Comparison of ENCODE assay signal across 24 cellular contexts in genomic region chr6:142008776-142009175, GRCh38.
DNase-seq lines count a peak whose midpoint lies in the region; ATAC-seq, FAIRE-seq and TF ChIP-seq lines count a peak whose summit lies in the region.
"Had no signal": no experiment of that assay in that cellular context is flagged by ENCODE, and none has a peak within 500 bp of the region (broad histone marks: within the 10 kb centered on the region; RNA-seq: fewer than 3 reads in every experiment).

No MANE protein-coding gene starts in this region.

- no peak for ATAC-seq in IMR-90 (ENCODE audit: low read depth)
- ATAC-seq in K562: no peak
- ATAC-seq in GM19324 (IDR thresholded peaks at IDR 0.05; ENCODE audit: low FRiP score, unreplicated experiment): no peak
- no peak for ATAC-seq in HG02588 (IDR thresholded peaks at IDR 0.05; ENCODE audit: unreplicated experiment)

- TF ChIP-seq POLR2A in IMR-90 (IDR thresholded peaks at IDR 0.05; ENCODE audit: low read depth, low read length) (no peak), K562 (conservative IDR thresholded peaks at IDR 0.05) (no peak)

- TF ChIP-seq EP300 in K562 (IDR thresholded peaks at IDR 0.05; ENCODE audit: low read length): no peak

- no peaks in the 10 kb centered on the region for H3K27me3 Mint-ChIP-seq in Caco-2 (ENCODE audit: insufficient read depth, unreplicated experiment)

- BruUV-seq in Caco-2 (replicated peaks; lab: Mats Ljungman, UMichigan): no TSS peak
- no TSS peak for BruUV-seq in IMR-90 (replicated peaks; lab: Mats Ljungman, UMichigan)
- BruUV-seq in K562 (replicated peaks; lab: Mats Ljungman, UMichigan): no TSS peak

- peak overlapping the region; percentile 22 for H3K27ac Mint-ChIP-seq in Caco-2 (ENCODE audit: unreplicated experiment)
- H3K27ac Mint-ChIP-seq: CD14-positive monocyte had no signal

- TF ChIP-seq CTCF in Caco-2 (IDR thresholded peaks at IDR 0.05; ENCODE audit: insufficient read depth in 1 of 2, low read depth in 1 of 2, low read length in 1 of 2, severe bottlenecking in 1 of 2, unreplicated experiment in 1 of 2): no peak
- no peak for TF ChIP-seq CTCF in IMR-90 (conservative IDR thresholded peaks at IDR 0.05; ENCODE audit: low read depth, low read length)
- no peak for TF ChIP-seq CTCF in K562 (IDR thresholded peaks at IDR 0.05 in 2 of 3, conservative IDR thresholded peaks at IDR 0.05 in 1 of 3; ENCODE audit: insufficient read depth in 2 of 3, low read depth in 1 of 3, low read length in 3 of 3)
- no peak for TF ChIP-seq CTCF in keratinocyte (optimal IDR thresholded peaks at IDR 0.05 in 1 of 3, IDR thresholded peaks at IDR 0.05 in 1 of 3, conservative IDR thresholded peaks at IDR 0.05 in 1 of 3; ENCODE audit: extremely low read depth in 1 of 3, insufficient read depth in 2 of 3, low read length in 3 of 3)

- peaks cover 4% of the 10 kb centered on the region; the same call in 1 of the 2 replicates for H3K9me1 ChIP-seq in IMR-90 (ENCODE audit: insufficient read depth, low read length)
- no peaks in the 10 kb centered on the region for H3K9me1 ChIP-seq in K562 (ENCODE audit: control insufficient read depth, insufficient read depth, low read length)
- no peaks in the 10 kb centered on the region for H3K9me1 ChIP-seq in keratinocyte (ENCODE audit: control insufficient read depth, extremely low read depth, insufficient read depth, low read length)

- no peak overlapping the region for H3K23ac ChIP-seq in IMR-90 (ENCODE audit: low read depth, low read length)

- no peak overlapping the region for H3K4me3 Mint-ChIP-seq in Caco-2 (ENCODE audit: unreplicated experiment)
- H3K4me3 Mint-ChIP-seq: CD14-positive monocyte had no signal

- H3K4ac ChIP-seq in IMR-90 (ENCODE audit: low read depth, low read length): 0 out of 2 replicates have a peak overlapping the region, but pooled peaks have one; percentile 29

- H2BK120ac ChIP-seq in IMR-90 (ENCODE audit: low read depth, low read length): peak overlapping the region; percentile 24; the same call in 1 of the 2 replicates

- in situ Hi-C loops in IMR-90 (cut with MboI; ENCODE audit: low sequenced_read_pairs): no loop called here
- in situ Hi-C loops in K562 (cut with MboI): no loop called here

- H2BK15ac ChIP-seq in IMR-90 (ENCODE audit: low read depth, low read length): peak overlapping the region; percentile 9; the same call in 1 of the 3 replicates

- H4K20me1 ChIP-seq in IMR-90 (ENCODE audit: insufficient read depth, low read length) (no peaks in the 10 kb centered on the region), K562 (replicated peaks; ENCODE audit: control insufficient read depth, insufficient read depth, low read length) (no peaks in the 10 kb centered on the region), keratinocyte (ENCODE audit: control insufficient read depth, extremely low read depth, insufficient read depth, low read length) (no peaks in the 10 kb centered on the region)

- H3K4me3 ChIP-seq in Caco-2 (ENCODE audit: low read depth, low read length) (no peak overlapping the region), IMR-90 (ENCODE audit: insufficient read depth, low read depth, low read length) (no peak overlapping the region), K562 (no peak overlapping the region), keratinocyte (ENCODE audit: control insufficient read depth in 2 of 3, extremely low read depth in 1 of 3, insufficient read depth in 2 of 3, low read depth in 1 of 3, low read length in 3 of 3) (no peak overlapping the region)

- H3K9me3 ChIP-seq in Caco-2 (no peaks in the 10 kb centered on the region), IMR-90 (ENCODE audit: control insufficient read depth, insufficient read depth, low read length) (no peaks in the 10 kb centered on the region), K562 (replicated peaks; ENCODE audit: control insufficient read depth, insufficient read depth, low read depth, low read length) (no peaks in the 10 kb centered on the region), keratinocyte (ENCODE audit: control insufficient read depth, low read depth, low read length) (no peaks in the 10 kb centered on the region)
- H3K9me3 ChIP-seq: BE2C had no signal

- H2AFZ ChIP-seq in IMR-90 (replicated peaks; ENCODE audit: low read length, poor library complexity) (no peak overlapping the region), K562 (ENCODE audit: low read depth, low read length) (no peak overlapping the region), keratinocyte (ENCODE audit: control insufficient read depth, low read length) (no peak overlapping the region)

- peaks cover 24% of the 10 kb centered on the region for H3K4me1 Mint-ChIP-seq in Caco-2 (ENCODE audit: low read depth, unreplicated experiment)
- H3K4me1 Mint-ChIP-seq: CD14-positive monocyte had no signal

- POLR2A ChIA-PET in Caco-2 (lab: Charles Lee) (no interaction called here), IMR-90 (lab: Charles Lee; ENCODE audit: unreplicated experiment) (no interaction called here), K562 (lab: Yijun Ruan, JAX) (interaction anchor here (1.2 kb wide), 1 partner anchor 21 kb away, joined by 5 read pairs; no protein-coding TSS in a partner anchor)

- H3K27ac ChIP-seq in IMR-90 (ENCODE audit: insufficient read depth, low read length) (no peak overlapping the region), K562 (ENCODE audit: extremely low read depth, low read depth, low read length) (peak overlapping the region; percentile 50; the same call in 1 of the 3 replicates), keratinocyte (ENCODE audit: control insufficient read depth, insufficient read depth, low read length) (no peak overlapping the region)

- H2AK5ac ChIP-seq in IMR-90 (ENCODE audit: low read depth, low read length): no peak overlapping the region

- no peak overlapping the region for H4K8ac ChIP-seq in IMR-90 (ENCODE audit: low read depth in 2 of 2, low read length in 2 of 2)

- H3K18ac ChIP-seq in IMR-90 (ENCODE audit: low read depth, low read length): peak overlapping the region; percentile 80; the same call in 1 of the 2 replicates

- no peaks in the 10 kb centered on the region for H3K9me3 Mint-ChIP-seq in Caco-2 (ENCODE audit: unreplicated experiment)

- H3K79me1 ChIP-seq in IMR-90 (ENCODE audit: low read depth in 1 of 2, low read length in 2 of 2): peaks cover 4 to 7% of the 10 kb centered on the region in 2 experiments; a peak in 3 of 4 replicates

- TF ChIP-seq RAD21 in IMR-90 (IDR thresholded peaks at IDR 0.05; ENCODE audit: low read length) (no peak), K562 (CRISPR knock-in tag; conservative IDR thresholded peaks at IDR 0.05 in 1 of 2, IDR thresholded peaks at IDR 0.05 in 1 of 2) (no peak)

- intact Hi-C loops in Caco-2 (cut with micrococcal nuclease; ENCODE audit: unreplicated experiment) (loop anchor here (1.0 kb wide), 1 partner anchor 19 kb away; no protein-coding TSS in a partner anchor), IMR-90 (cut with micrococcal nuclease) (no loop called here), K562 (cut with micrococcal nuclease) (no loop called here)

- FAIRE-seq in K562 (lab: Jason Lieb, UNC) (no peak), keratinocyte (lab: Jason Lieb, UNC) (no peak)
- FAIRE-seq: D721Med, G401.6, H1 had no signal

- H3K14ac ChIP-seq in IMR-90 (replicated peaks; ENCODE audit: low read depth, low read length): no peak overlapping the region; the same call in 1 of the 2 replicates

- no CpG with 5 or more reads among the region's 1 CpG for WGBS in IMR-90 (ENCODE audit: extremely low coverage in 2 of 2, insufficient read length in 1 of 2), 2 experiments
- 73% methylated on average over 1 of the region's 1 CpG for WGBS in K562 (ENCODE audit: insufficient coverage, low coverage, missing lambda C conversion rate)

- no peak overlapping the region for H4K91ac ChIP-seq in IMR-90 (ENCODE audit: insufficient read depth, low read depth, low read length)

- no peak overlapping the region for H2AK9ac ChIP-seq in IMR-90 (replicated peaks; ENCODE audit: low read depth, low read length, poor library complexity)

- H3K4me1 ChIP-seq in Caco-2: peaks cover 20% of the 10 kb centered on the region
- H3K4me1 ChIP-seq in IMR-90 (ENCODE audit: control insufficient read depth, insufficient read depth, low read length): peaks cover 13% of the 10 kb centered on the region
- peaks cover 0 to 19% of the 10 kb centered on the region in 2 experiments; a peak in 3 of 5 replicates for H3K4me1 ChIP-seq in K562 (replicated peaks in 1 of 2; ENCODE audit: control insufficient read depth in 2 of 2, insufficient read depth in 2 of 2, low read length in 2 of 2)
- peaks cover 28% of the 10 kb centered on the region for H3K4me1 ChIP-seq in keratinocyte (ENCODE audit: control insufficient read depth, extremely low read depth, insufficient read depth, low read length)
- H3K4me1 ChIP-seq: BE2C had no signal

- H3K79me2 ChIP-seq in K562 (ENCODE audit: control insufficient read depth, insufficient read depth, low read length): peaks cover 18% of the 10 kb centered on the region
- no peaks in the 10 kb centered on the region for H3K79me2 ChIP-seq in keratinocyte (ENCODE audit: control insufficient read depth, insufficient read depth, low read length)

- H3K27me3 ChIP-seq in Caco-2 (replicated peaks; ENCODE audit: control insufficient read depth, insufficient read depth, low read length): no peaks in the 10 kb centered on the region
- no peaks in the 10 kb centered on the region for H3K27me3 ChIP-seq in IMR-90 (ENCODE audit: control insufficient read depth, insufficient read depth, low read length)
- H3K27me3 ChIP-seq in K562 (ENCODE audit: control insufficient read depth in 2 of 2, insufficient read depth in 2 of 2, low read length in 2 of 2): no peaks in the 10 kb centered on the region
- H3K27me3 ChIP-seq in keratinocyte (ENCODE audit: control insufficient read depth, extremely low read depth, insufficient read depth, low read length): no peaks in the 10 kb centered on the region
- H3K27me3 ChIP-seq: BE2C had no signal

- DNase-seq in Caco-2 (no peak), IMR-90 (no peak), K562 (ENCODE audit: extremely low read depth in 1 of 4, low spot score in 3 of 4) (no peak), keratinocyte (ENCODE audit: low read depth, low spot score) (no peak)
- DNase-seq in activated CD4-positive, CD25-positive, alpha-beta regulatory T cell (lab: John Stamatoyannopoulos, UW): no peak
- no peak for DNase-seq in stimulated activated naive CD4-positive, alpha-beta T cell treated with Interleukin-2 at 50 U/mL for 16 hours (lab: John Stamatoyannopoulos, UW)
- DNase-seq: 8988T, ACHN, BE2C, Kasumi-1, MM.1S, NCI-H1417 treated with DMSO at 0.1 percent for 48 hours, NCI-H1694 treated with DMSO at 0.1 percent for 48 hours, NCI-H2081 treated with DMSO at 0.1 percent for 48 hours, NCI-H2171 treated with DMSO at 0.1 percent for 48 hours, NCI-H345, NCI-H510A treated with DMSO at 0.1 percent for 48 hours, NCI-H774 had no signal

- no peak overlapping the region for H2BK20ac ChIP-seq in IMR-90 (ENCODE audit: low read depth, low read length)

- H2BK5ac ChIP-seq in IMR-90 (ENCODE audit: low read depth, low read length, poor library complexity, severe bottlenecking): peak overlapping the region; percentile 46

- no peak overlapping the region; the same call in 1 of the 2 replicates for H4K5ac ChIP-seq in IMR-90 (ENCODE audit: low read depth, low read length)

- no peak overlapping the region for H3K56ac ChIP-seq in IMR-90 (ENCODE audit: extremely low read depth, insufficient read depth, low read length)

- H3K9ac ChIP-seq in IMR-90 (ENCODE audit: low read depth, low read length) (no peak overlapping the region), K562 (ENCODE audit: insufficient read depth in 1 of 2, low read depth in 2 of 2, low read length in 2 of 2) (no peak overlapping the region), keratinocyte (ENCODE audit: control insufficient read depth, extremely low read depth, insufficient read depth, low read length) (no peak overlapping the region)

- H3K36me3 Mint-ChIP-seq in Caco-2 (ENCODE audit: insufficient read depth, unreplicated experiment): no peaks in the 10 kb centered on the region
- H3K36me3 Mint-ChIP-seq: CD14-positive monocyte had no signal

- H3K4me2 ChIP-seq in IMR-90 (ENCODE audit: low read depth, low read length) (no peak overlapping the region), K562 (ENCODE audit: insufficient read depth, low read length) (no peak overlapping the region), keratinocyte (ENCODE audit: control insufficient read depth, extremely low read depth, insufficient read depth, low read depth, low read length) (peak overlapping the region; percentile 35)

- H3K36me3 ChIP-seq in Caco-2 (ENCODE audit: control insufficient read depth, insufficient read depth, low read length) (no peaks in the 10 kb centered on the region), IMR-90 (ENCODE audit: control insufficient read depth, insufficient read depth, low read length) (no peaks in the 10 kb centered on the region), K562 (ENCODE audit: control insufficient read depth, insufficient read depth, low read length) (peaks cover under 1% of the 10 kb centered on the region; the same call in 1 of the 3 replicates), keratinocyte (ENCODE audit: control insufficient read depth in 2 of 2, extremely low read depth in 1 of 2, insufficient read depth in 2 of 2, low read length in 2 of 2) (no peaks in the 10 kb centered on the region)
- H3K36me3 ChIP-seq: BE2C had no signal

- dilution Hi-C loops in IMR-90 (cut with HindIII; ENCODE audit: low sequenced_read_pairs, unreplicated experiment) (no loop called here), keratinocyte (cut with MboI; ENCODE audit: extremely low pct_ligation_motif_present, low sequenced_read_pairs) (no loop called here)

- CTCF ChIA-PET in Caco-2 (lab: Charles Lee): no interaction called here
- CTCF ChIA-PET in IMR-90 (lab: Yijun Ruan, JAX): interaction anchor here (1.1 kb wide), 1 partner anchor 20 kb away, joined by 3 read pairs; no protein-coding TSS in a partner anchor
- CTCF ChIA-PET in K562 (lab: Yijun Ruan, JAX; ENCODE audit: low intra/inter-chr PET ratio): no interaction called here
